Comparison of ENCODE assay signal across 8 cellular contexts in genomic region chr14:71320107-71320733, GRCh38. TPM values are rescaled to one million over a fixed set of nuclear protein-coding genes. Genes with fewer than 3 reads are reported as not detected.
A peak's percentile ranks its signal among the peaks of the same experiment; 100 is the strongest.
DNase-seq lines count a peak whose midpoint lies in the region; ATAC-seq and TF ChIP-seq lines count a peak whose summit lies in the region.

Gene SIPA1L1 (plus strand): TSS chr14:71320476.

- H3K79me1 ChIP-seq in trophoblast cell (ENCODE audit: low read length) = peaks cover 15% of the 10 kb centered on the region

- H3K27me3 ChIP-seq in adipocyte (replicated peaks; ENCODE audit: control insufficient read depth, insufficient read depth, low read length) = no peaks in the 10 kb centered on the region
- no peaks in the 10 kb centered on the region for H3K27me3 ChIP-seq in cardiac muscle cell
- no peaks in the 10 kb centered on the region for H3K27me3 ChIP-seq in trophoblast cell (ENCODE audit: insufficient read depth, low read length)
- H3K27me3 ChIP-seq in transverse colon = no peaks in the 10 kb centered on the region

- TF ChIP-seq CTCF in GM12875 (IDR thresholded peaks at IDR 0.05; ENCODE audit: borderline replicate concordance, insufficient read depth, low read depth, low read length) (no peak), cardiac muscle cell (IDR thresholded peaks at IDR 0.05; ENCODE audit: low read depth, low read length) (no peak), transverse colon (IDR thresholded peaks at IDR 0.05) (peak in 1 of 5 experiments; percentile 19)

- intact Hi-C loops in transverse colon (cut with DNase I; ENCODE audit: low total_unique reads) = no loop called here

- TF ChIP-seq EP300 in transverse colon (IDR thresholded peaks at IDR 0.05; ENCODE audit: low read depth) = no peak

- H2BK12ac ChIP-seq in trophoblast cell (ENCODE audit: low read length) = peak within 1 kb of the TSS; percentile 36

- H3K4ac ChIP-seq in trophoblast cell (ENCODE audit: low read depth, low read length) = peak within 1 kb of the TSS; percentile 85

- H3K4me3 ChIP-seq in GM12875 (ENCODE audit: low read depth, low read length) = peak within 1 kb of the TSS; percentile 94
- peak within 1 kb of the TSS; percentile 97 for H3K4me3 ChIP-seq in adipocyte (ENCODE audit: low read length)
- H3K4me3 ChIP-seq in cardiac muscle cell = peak within 1 kb of the TSS; percentile 90
- H3K4me3 ChIP-seq in trophoblast cell (ENCODE audit: low read depth, low read length) = peak within 1 kb of the TSS; percentile 90
- H3K4me3 ChIP-seq in transverse colon = peak within 1 kb of the TSS; percentile 75 to 98 (median 82)

- H3K9ac ChIP-seq in adipocyte (ENCODE audit: low read length) = peak within 1 kb of the TSS; percentile 91
- peak within 1 kb of the TSS; percentile 96 for H3K9ac ChIP-seq in trophoblast cell (ENCODE audit: low read length)

- WGBS in trophoblast cell (ENCODE audit: extremely low coverage, insufficient coverage, insufficient read length) = no CpG with 5 or more reads among the region's 52 CpGs
- WGBS in transverse colon (ENCODE audit: low coverage in 1 of 2), 2 donors = 0% methylated on average over 51 of the region's 52 CpGs; no CpG with 5 or more reads in 1 of the 2 donors

- peak; percentile 84 for ATAC-seq in HG02798 (IDR thresholded peaks at IDR 0.05; ENCODE audit: poor library complexity, unreplicated experiment)

- H2BK5ac ChIP-seq in trophoblast cell (ENCODE audit: low read depth, low read length, poor library complexity) = peak within 1 kb of the TSS; percentile 86

- H3K27ac ChIP-seq in cardiac muscle cell (peak within 1 kb of the TSS; percentile 81), trophoblast cell (ENCODE audit: low read depth, low read length) (peak within 1 kb of the TSS; percentile 97), transverse colon (peak within 1 kb of the TSS; percentile 95 to 98 (median 98))

- H4K12ac ChIP-seq in trophoblast cell (ENCODE audit: low read depth, low read length) = peak within 1 kb of the TSS; percentile 85

- peak; percentile 98 for DNase-seq in NCI-H1436 (lab: John Stamatoyannopoulos, UW)
- DNase-seq in T follicular helper cell (ENCODE audit: low read depth) = peak; percentile 99
- DNase-seq in adipocyte (ENCODE audit: low read depth) = peak; percentile 100
- DNase-seq in cardiac muscle cell (ENCODE audit: low read depth in 1 of 2, low spot score in 1 of 2) = peak; percentile 99 to 100
- DNase-seq in trophoblast cell = peak; percentile 95 to 99
- DNase-seq in transverse colon = peak; percentile 98

- peak within 1 kb of the TSS; percentile 80 for H3K14ac ChIP-seq in trophoblast cell (ENCODE audit: low read length)

- peaks cover 27% of the 10 kb centered on the region for H3K4me1 ChIP-seq in adipocyte (ENCODE audit: control insufficient read depth, insufficient read depth, low read length)
- H3K4me1 ChIP-seq in cardiac muscle cell (ENCODE audit: low read depth) = peaks cover 22% of the 10 kb centered on the region
- peaks cover 0 to 2% of the 10 kb centered on the region in 2 experiments for H3K4me1 ChIP-seq in trophoblast cell (ENCODE audit: control insufficient read depth in 1 of 2, insufficient read depth in 2 of 2, low read length in 2 of 2)
- H3K4me1 ChIP-seq in transverse colon = peaks cover 5 to 39% (median 22%) of the 10 kb centered on the region in 4 donors

- H3K36me3 ChIP-seq in adipocyte (ENCODE audit: control insufficient read depth, insufficient read depth, low read length, severe bottlenecking) (no peaks in the 10 kb centered on the region), cardiac muscle cell (no peaks in the 10 kb centered on the region), trophoblast cell (ENCODE audit: control insufficient read depth in 1 of 2, insufficient read depth in 2 of 2, low read length in 2 of 2) (no peaks in the 10 kb centered on the region), transverse colon (no peaks in the 10 kb centered on the region)

- H3K4me2 ChIP-seq in trophoblast cell (ENCODE audit: low read length) = peak within 1 kb of the TSS; percentile 87

- peak; percentile 95 for TF ChIP-seq POLR2A in transverse colon (IDR thresholded peaks at IDR 0.05)

- H4K91ac ChIP-seq in trophoblast cell (ENCODE audit: low read depth, low read length) = peak within 1 kb of the TSS; percentile 90

- peak within 1 kb of the TSS; percentile 75 for H2AFZ ChIP-seq in trophoblast cell (ENCODE audit: insufficient read depth, low read length, poor library complexity)

- H3K23ac ChIP-seq in trophoblast cell (ENCODE audit: low read length) = no peak within 1 kb of the TSS

- peak within 1 kb of the TSS; percentile 79 for H2BK120ac ChIP-seq in trophoblast cell (ENCODE audit: insufficient read depth, low read length, poor library complexity)

- H3K18ac ChIP-seq in trophoblast cell (ENCODE audit: low read length) = peak within 1 kb of the TSS; percentile 94

- in situ Hi-C loops in transverse colon (cut with MboI; ENCODE audit: low pct_ligation_motif_present in 1 of 4, low pct_unique_long_range_greater_than_20kb in 1 of 4, low sequenced_read_pairs in 3 of 4) = loop anchor here in 2 of 4 donors (25.0 kb wide), 2 partner anchors 183 to 417 kb away; no protein-coding TSS in a partner anchor

- peak within 1 kb of the TSS; percentile 64 for H4K8ac ChIP-seq in trophoblast cell (ENCODE audit: low read depth, low read length)

- H3K9me3 ChIP-seq in adipocyte (ENCODE audit: control insufficient read depth, low read length) (no peaks in the 10 kb centered on the region), cardiac muscle cell (ENCODE audit: low read depth) (no peaks in the 10 kb centered on the region), trophoblast cell (ENCODE audit: insufficient read depth, low read depth, low read length) (no peaks in the 10 kb centered on the region), transverse colon (no peaks in the 10 kb centered on the region)

- peaks cover 9% of the 10 kb centered on the region for H3K79me2 ChIP-seq in trophoblast cell (ENCODE audit: control insufficient read depth, insufficient read depth, low read length, poor library complexity)

- H2AK5ac ChIP-seq in trophoblast cell (ENCODE audit: low read length) = peak within 1 kb of the TSS; percentile 13

RNA-seq across cellular contexts. Expression of gene SIPA1L1, which starts in this region (rescaled TPM):
- total RNA-seq in cardiac muscle cell (10.7 and 20.0 TPM in 2 replicates), transverse colon (100 to 1,000 TPM in 1 of 4 donors, 10 to 100 TPM in 3; 46.4 to 181 (median 81.7) TPM)
- 20.5 and 23.7 TPM in 2 replicates for polyA plus RNA-seq in cardiac muscle cell
- polyA plus RNA-seq in trophoblast cell (2013) = 46.7 TPM in 2 replicates

Comparison
In these comparisons a context has a peak if more than half of its experiments do, and no peak if none do; other contexts are left out.
1. Peak in every context shown above with its lines: DNase-seq, ATAC-seq, H3K4me3 ChIP-seq and H3K27ac ChIP-seq.